ENCODE assay signal across 15 cellular contexts in the genomic region with DNA sequence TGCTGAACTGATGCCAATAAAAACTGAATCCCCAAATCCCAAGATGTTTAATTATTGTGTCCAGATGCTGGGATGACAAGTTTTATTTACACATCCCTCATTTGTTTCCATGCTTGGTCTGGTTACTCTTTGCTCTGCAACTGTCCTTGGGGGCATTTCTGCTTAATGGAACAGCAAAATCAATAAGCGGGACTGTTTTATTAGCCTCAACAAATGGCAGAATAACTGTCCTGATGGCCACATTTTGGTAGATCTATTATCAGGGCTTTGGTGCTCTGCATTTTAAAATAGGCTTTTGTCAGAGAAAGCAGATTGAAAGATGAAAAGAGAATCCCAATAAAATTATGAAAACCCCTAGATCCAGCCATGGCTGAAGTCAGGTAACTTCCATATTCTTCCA.
A peak's percentile ranks its signal among the peaks of the same experiment; 100 is the strongest.
DNase-seq lines count a peak whose midpoint lies in the region; ATAC-seq and FAIRE-seq lines count a peak whose summit lies in the region.
"Had no signal": no experiment of that assay in that cellular context is flagged by ENCODE, and none has a peak within 500 bp of the region (broad histone marks: within the 10 kb centered on the region; RNA-seq: fewer than 3 reads in every experiment).

No MANE protein-coding gene starts in this region.

- ATAC-seq in activated T-cell treated with anti-CD3 and anti-CD28 coated beads, Interleukin-2, amount 50 U/mL, for 4 hours, result no peak
- ATAC-seq: HCT116 had no signal

- no peaks in the 10 kb centered on the region for H3K9me3 Mint-ChIP-seq in activated T-cell treated with anti-CD3 and anti-CD28 coated beads, Interleukin-2, amount 50 U/mL, for 4 hours
- H3K9me3 Mint-ChIP-seq: CD4-positive, alpha-beta T cell had no signal

- H3K36me3 Mint-ChIP-seq in activated T-cell treated with anti-CD3 and anti-CD28 coated beads, Interleukin-2, amount 50 U/mL, for 4 hours (ENCODE audit: insufficient read depth), result no peaks in the 10 kb centered on the region

- no peak overlapping the region for H3K4me3 Mint-ChIP-seq in activated T-cell treated with anti-CD3 and anti-CD28 coated beads, Interleukin-2, amount 50 U/mL, for 4 hours
- H3K4me3 Mint-ChIP-seq: B cell; CD4-positive, alpha-beta T cell had no signal

- DNase-seq in HTR-8/SVneo (ENCODE audit: insufficient read length, low spot score) (no peak), NCI-H146 treated with DMSO at 0.1 percent for 48 hours (lab: John Stamatoyannopoulos, UW; ENCODE audit: unreplicated experiment) (peak; percentile 53), NCI-H446 treated with DMSO at 0.1 percent for 48 hours (lab: John Stamatoyannopoulos, UW) (peak; percentile 63), fibroblast of peridontal ligament (ENCODE audit: extremely low read depth) (peak; percentile 3), KG1 (lab: John Stamatoyannopoulos, UW) (no peak), DMS53 (lab: John Stamatoyannopoulos, UW) (no peak)
- DNase-seq in activated T-cell treated with anti-CD3 and anti-CD28 coated beads, Interleukin-2, amount 50 U/mL, for 4 hours, result no peak
- no peak for DNase-seq in activated effector memory CD4-positive, alpha-beta T cell treated with anti-CD3 and anti-CD28 coated beads, Interleukin-2, amount 50 U/mL, for 16 hours
- DNase-seq: CD4-positive, alpha-beta T cell; GF-D8; GM23248 had no signal

- no peaks in the 10 kb centered on the region for H3K4me1 Mint-ChIP-seq in activated T-cell treated with anti-CD3 and anti-CD28 coated beads, Interleukin-2, amount 50 U/mL, for 4 hours (ENCODE audit: low read depth)
- H3K4me1 Mint-ChIP-seq: B cell had no signal

- FAIRE-seq in HTR-8/SVneo (lab: Jason Lieb, UNC), result peak; percentile 9
- FAIRE-seq: A204.1, H54 had no signal

- no peaks in the 10 kb centered on the region for H3K27me3 Mint-ChIP-seq in activated T-cell treated with anti-CD3 and anti-CD28 coated beads, Interleukin-2, amount 50 U/mL, for 4 hours (ENCODE audit: low read depth)
- H3K27me3 Mint-ChIP-seq: B cell; CD4-positive, alpha-beta T cell had no signal

Comparison
In these comparisons a context has a peak if more than half of its experiments do, and no peak if none do; other contexts are left out.
1. DNase-seq: peak in NCI-H146 treated with DMSO at 0.1 percent for 48 hours (single experiment), NCI-H446 treated with DMSO at 0.1 percent for 48 hours (single experiment) and fibroblast of peridontal ligament (single experiment); none in HTR-8/SVneo (single experiment), KG1 (single experiment), activated T-cell treated with anti-CD3 and anti-CD28 coated beads, Interleukin-2, amount 50 U/mL, for 4 hours (single experiment), activated effector memory CD4-positive, alpha-beta T cell treated with anti-CD3 and anti-CD28 coated beads, Interleukin-2, amount 50 U/mL, for 16 hours (single experiment) and DMS53 (single experiment).